In the genomic region with DNA sequence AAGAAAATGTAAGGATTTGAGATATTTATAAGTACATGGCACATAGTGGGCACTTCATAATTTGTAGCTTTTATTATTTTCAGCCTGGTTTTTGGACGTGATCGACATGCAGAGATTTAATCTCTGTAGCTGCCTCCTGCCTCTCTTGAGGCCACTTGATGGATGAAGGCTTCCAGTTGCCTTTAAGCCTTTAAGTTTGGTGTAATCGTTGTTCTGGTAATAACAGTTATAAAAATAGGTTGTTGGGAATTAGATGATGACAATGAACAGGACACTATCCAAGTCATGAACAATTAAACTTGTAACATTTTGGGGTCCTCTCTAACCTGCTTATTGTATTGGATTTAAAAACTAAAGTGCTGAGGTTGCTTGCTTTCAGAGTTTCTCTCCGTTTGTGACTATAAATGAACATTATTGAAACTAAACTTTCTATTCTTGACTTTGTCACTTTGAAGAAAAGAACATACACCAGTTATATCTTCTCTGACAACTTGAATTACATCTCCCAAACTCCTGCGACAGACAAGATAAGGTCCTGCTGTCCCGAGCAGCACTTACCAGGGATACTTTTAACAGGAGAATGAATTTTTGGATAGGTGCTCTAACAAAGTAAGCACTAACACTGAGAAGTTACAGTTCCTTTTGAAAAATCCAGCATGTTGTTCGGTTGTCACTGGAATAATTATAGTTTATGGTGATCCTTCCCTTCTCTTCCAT, we compare ENCODE assay signal across 22 cellular contexts.
"Had no signal": no experiment of that assay in that cellular context is flagged by ENCODE, and none has a peak within 500 bp of the region (broad histone marks: within the 10 kb centered on the region; RNA-seq: fewer than 3 reads in every experiment).

No MANE protein-coding gene starts in this region.

- H3K4me3 ChIP-seq: colonic mucosa, left lung, mucosa of descending colon, neural progenitor cell, ovary, skin epidermis, stomach, thoracic aorta had no signal

- H3K9me3 ChIP-seq: colonic mucosa, left lung, mucosa of descending colon, ovary, stomach, thoracic aorta had no signal

- ATAC-seq: foreskin keratinocyte, left lung, mucosa of descending colon, natural killer cell, sciatic nerve had no signal

- H3K36me3 ChIP-seq: colonic mucosa, left lung, neural progenitor cell, ovary, thoracic aorta had no signal

- H3K4me1 ChIP-seq: colonic mucosa, left lung, stomach had no signal

- H3K9ac ChIP-seq: neural progenitor cell had no signal

- H3K4me2 ChIP-seq: neural progenitor cell had no signal

- H2AFZ ChIP-seq: neural progenitor cell had no signal

- H3K27me3 ChIP-seq: colonic mucosa, foreskin keratinocyte, left lung, neural progenitor cell, ovary, stomach had no signal

- DNase-seq: cerebellar nuclear complex; colonic mucosa; dermis blood vessel endothelial cell; foreskin keratinocyte; head of caudate nucleus; islet precursor cell; left lung; mesendoderm; mucosa of descending colon; natural killer cell; nucleus accumbens; ovary; stimulated activated CD4-positive, alpha-beta T cell treated with anti-CD3 and anti-CD28 coated beads, Interleukin-2, amount 100 ng/mL, for 24 hours; stimulated activated CD4-positive, alpha-beta T cell treated with anti-CD3 and anti-CD28 coated beads, Interleukin-4, amount 100 ng/mL, for 4 hours; stimulated activated naive CD4-positive, alpha-beta T cell; stomach; substantia nigra; trophoblast cell had no signal

- H3K27ac ChIP-seq: colonic mucosa, foreskin keratinocyte, left lung, neural progenitor cell, ovary, skin epidermis, stomach, thoracic aorta had no signal
